16 cellular contexts compared by ENCODE assay signal in the genomic region with DNA sequence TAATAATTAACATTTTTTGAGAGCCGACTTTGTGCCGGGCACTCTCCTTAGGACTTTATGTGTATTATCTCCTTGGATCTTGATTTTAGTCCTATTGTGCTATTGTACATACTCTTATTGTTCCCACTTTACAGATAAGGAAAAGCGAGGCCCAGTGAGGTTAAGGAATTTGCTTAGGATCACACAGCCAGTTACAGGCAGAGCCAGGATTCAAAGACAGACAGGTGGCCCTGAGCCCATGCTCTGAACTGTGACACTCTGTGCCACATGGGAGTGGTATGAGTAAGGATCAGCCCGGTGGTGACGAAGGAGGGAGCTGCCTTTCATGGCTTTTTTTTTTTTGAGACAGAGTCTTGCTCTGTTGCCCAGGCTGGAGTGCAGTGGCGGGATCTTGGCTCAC.
"Had no signal": no experiment of that assay in that cellular context is flagged by ENCODE, and none has a peak within 500 bp of the region (broad histone marks: within the 10 kb centered on the region; RNA-seq: fewer than 3 reads in every experiment).

No MANE protein-coding gene starts in this region.

- FAIRE-seq: endometrium had no signal

- H3K4me3 ChIP-seq: coronary artery, ovary, sigmoid colon, spleen, transverse colon had no signal

- DNase-seq: activated CD4-positive, alpha-beta memory T cell treated with anti-CD3 and anti-CD28 coated beads, Interleukin-2, amount 10 ng/mL, durations not matched to agents 7 days and 5 days; activated CD4-positive, alpha-beta T cell treated with anti-CD3 and anti-CD28 coated beads for 48 hours; activated CD4-positive, CD25-positive, alpha-beta regulatory T cell; activated naive CD4-positive, alpha-beta T cell treated with Interleukin-2 at 50 U/mL for 16 hours; activated T-cell treated with anti-CD3 and anti-CD28 coated beads, Interleukin-2, amount 50 U/mL, for 1 hour; left cardiac atrium; natural killer cell; ovary; sigmoid colon; stimulated activated CD8-positive, alpha-beta memory T cell treated with anti-CD3 and anti-CD28 coated beads, Interleukin-4, amount 100 ng/mL, for 48 hours; stimulated activated naive CD8-positive, alpha-beta T cell treated with anti-CD3 and anti-CD28 coated beads, Interleukin-15, Interleukin-2, amounts not matched to agents 100 U/mL and 50 U/mL, for 24 hours; transverse colon had no signal

- H3K9me3 ChIP-seq: ovary, sigmoid colon, spleen, transverse colon had no signal

- ATAC-seq: activated T-helper 17 cell treated with anti-CD3 and anti-CD28 coated beads, Interleukin-2, amount 50 U/mL, for 72 hours; left cardiac atrium; natural killer cell; stimulated activated naive CD8-positive, alpha-beta T cell treated with anti-CD3 and anti-CD28 coated beads, Interleukin-15, Interleukin-2, amounts not matched to agents 100 U/mL and 50 U/mL, for 24 hours had no signal

- H3K27me3 ChIP-seq: ovary, sigmoid colon, spleen, transverse colon had no signal

- H3K27ac ChIP-seq: coronary artery, ovary, sigmoid colon, spleen, transverse colon had no signal

- H3K36me3 ChIP-seq: ovary, sigmoid colon, spleen, transverse colon had no signal
